In genomic region chr6:129871220-129871619, GRCh38 we compare ENCODE assay signal across 38 cellular contexts. TPM values are rescaled to one million over a fixed set of nuclear protein-coding genes. Genes with fewer than 3 reads are reported as not detected.
"Had no signal": no experiment of that assay in that cellular context is flagged by ENCODE, and none has a peak within 500 bp of the region (broad histone marks: within the 10 kb centered on the region; RNA-seq: fewer than 3 reads in every experiment).

No MANE protein-coding gene starts in this region.

- H3K36me3 Mint-ChIP-seq: activated CD4-positive, alpha-beta memory T cell treated with anti-CD3 and anti-CD28 coated beads for 36 hours; activated naive CD8-positive, alpha-beta T cell; brain had no signal

- ATAC-seq: activated naive CD8-positive, alpha-beta T cell treated with anti-CD3 and anti-CD28 coated beads, Interleukin-2, amount 50 U/mL, for 24 hours; activated T-cell treated with anti-CD3 and anti-CD28 coated beads, Interleukin-2, amount 50 U/mL, for 4 hours; K562; PC-3; Right ventricle myocardium inferior had no signal

- DNase-seq: activated B cell treated with CpG ODN at 0.5 μM for 24 hours; activated CD4-positive, alpha-beta memory T cell treated with anti-CD3 and anti-CD28 coated beads for 36 hours; activated CD4-positive, alpha-beta T cell treated with anti-CD3 and anti-CD28 coated beads for 4 hours; activated CD4-positive, alpha-beta T cell treated with anti-CD3 and anti-CD28 coated beads, Interleukin-2, amount 50 U/mL, for 1 hour; activated CD4-positive, CD25-positive, alpha-beta regulatory T cell treated with anti-CD3 and anti-CD28 coated beads, Interleukin-2, amount 50 U/mL, for 72 hours; activated CD8-positive, alpha-beta memory T cell treated with anti-CD3 and anti-CD28 coated beads, Interleukin-2, amount 50 U/mL, for 4 hours; activated gamma-delta T cell treated with Interleukin-2 at 50 U/mL for 16 hours; activated naive CD4-positive, alpha-beta T cell treated with anti-CD3 and anti-CD28 coated beads for 36 hours; activated naive CD8-positive, alpha-beta T cell treated with anti-CD3 and anti-CD28 coated beads, Interleukin-2, amount 50 U/mL, for 24 hours; activated T-cell treated with anti-CD3 and anti-CD28 coated beads for 4 hours; activated T-cell treated with anti-CD3 and anti-CD28 coated beads, Interleukin-2, amount 50 U/mL, for 4 hours; anterior cingulate cortex; caudate nucleus; cerebellar nuclear complex; NCI-H1048; NCI-H1105 treated with DMSO at 0.1 percent for 48 hours; NCI-H1436; NCI-H1694; NCI-H1930; NCI-H2171; NCI-H2227 treated with DMSO at 0.1 percent for 48 hours; NCI-H446; NCI-H510A treated with DMSO at 0.1 percent for 48 hours; NCI-H526 treated with DMSO at 0.1 percent for 48 hours; NCI-H774; PC-3; SIG-M5 had no signal

- H3K4me3 ChIP-seq: K562 had no signal

- H3K9me3 Mint-ChIP-seq: activated B cell treated with CpG ODN at 0.5 μM for 24 hours; activated CD4-positive, alpha-beta memory T cell treated with anti-CD3 and anti-CD28 coated beads for 36 hours; activated naive CD4-positive, alpha-beta T cell treated with anti-CD3 and anti-CD28 coated beads for 36 hours; activated naive CD8-positive, alpha-beta T cell treated with anti-CD3 and anti-CD28 coated beads, Interleukin-2, amount 50 U/mL, for 24 hours; activated T-cell treated with anti-CD3 and anti-CD28 coated beads, Interleukin-2, amount 50 U/mL, for 4 hours; activated T-helper 1 cell treated with anti-CD3 and anti-CD28 coated beads, Interleukin-12 subunit alpha, Interleukin-12 subunit beta, Interleukin-2, Interleukin-4 antibody, amounts not matched to agents 30 ng/mL and 10 ng/mL and 1 ng/mL, durations not matched to agents 14 hours and 24 hours and 36 hours; brain had no signal

- H3K4me3 Mint-ChIP-seq: activated B cell treated with CpG ODN at 0.5 μM for 24 hours; activated CD4-positive, alpha-beta memory T cell treated with anti-CD3 and anti-CD28 coated beads for 36 hours; activated naive CD4-positive, alpha-beta T cell treated with anti-CD3 and anti-CD28 coated beads for 36 hours; activated naive CD8-positive, alpha-beta T cell; activated naive CD8-positive, alpha-beta T cell treated with anti-CD3 and anti-CD28 coated beads, Interleukin-2, amount 50 U/mL, for 24 hours; activated T-cell treated with anti-CD3 and anti-CD28 coated beads, Interleukin-2, amount 50 U/mL, for 4 hours; activated T-helper 1 cell treated with anti-CD3 and anti-CD28 coated beads, Interleukin-12 subunit alpha, Interleukin-12 subunit beta, Interleukin-2, Interleukin-4 antibody, amounts not matched to agents 30 ng/mL and 10 ng/mL and 1 ng/mL, durations not matched to agents 14 hours and 24 hours and 36 hours; brain had no signal

- H3K27ac ChIP-seq: RWPE1 had no signal

- H3K27ac Mint-ChIP-seq: activated B cell treated with CpG ODN at 0.5 μM for 24 hours; activated CD4-positive, alpha-beta memory T cell treated with anti-CD3 and anti-CD28 coated beads for 36 hours; activated naive CD4-positive, alpha-beta T cell treated with anti-CD3 and anti-CD28 coated beads for 36 hours; activated naive CD8-positive, alpha-beta T cell; activated naive CD8-positive, alpha-beta T cell treated with anti-CD3 and anti-CD28 coated beads, Interleukin-2, amount 50 U/mL, for 24 hours; activated T-helper 1 cell treated with anti-CD3 and anti-CD28 coated beads, Interleukin-12 subunit alpha, Interleukin-12 subunit beta, Interleukin-2, Interleukin-4 antibody, amounts not matched to agents 30 ng/mL and 10 ng/mL and 1 ng/mL, durations not matched to agents 14 hours and 24 hours and 36 hours; brain had no signal

- H3K27me3 Mint-ChIP-seq: activated B cell treated with CpG ODN at 0.5 μM for 24 hours; activated CD4-positive, alpha-beta memory T cell treated with anti-CD3 and anti-CD28 coated beads for 36 hours; activated naive CD8-positive, alpha-beta T cell; activated naive CD8-positive, alpha-beta T cell treated with anti-CD3 and anti-CD28 coated beads, Interleukin-2, amount 50 U/mL, for 24 hours; brain had no signal

RNA-seq across cellular contexts. Expression of gene TMEM244, which starts 10.1 kb away (rescaled TPM):
- total RNA-seq: activated B cell treated with CpG ODN at 0.5 μM for 24 hours; activated CD4-positive, alpha-beta memory T cell treated with anti-CD3 and anti-CD28 coated beads for 36 hours; activated naive CD4-positive, alpha-beta T cell treated with anti-CD3 and anti-CD28 coated beads for 36 hours; activated T-cell treated with anti-CD3 and anti-CD28 coated beads, Interleukin-2, amount 50 U/mL, for 4 hours; activated T-helper 1 cell treated with anti-CD3 and anti-CD28 coated beads, Interleukin-12 subunit alpha, Interleukin-12 subunit beta, Interleukin-2, Interleukin-4 antibody, amounts not matched to agents 30 ng/mL and 10 ng/mL and 1 ng/mL, durations not matched to agents 14 hours and 24 hours and 36 hours; bronchial epithelial cell; K562; MCF 10A; PC-3; Right ventricle myocardium inferior; SK-MEL-5; T-helper 1 cell treated with Interleukin-12 subunit alpha and Interleukin-12 subunit beta and Interleukin-4 antibody, amounts not matched to agents 30 ng/mL and 1 ng/mL, for 36 hours; T-helper 2 cell treated with Interferon-gamma antibody and Interleukin-4, amounts not matched to agents 100 ng/mL and 5 ng/mL, for 36 hours had no signal
- polyA plus RNA-seq: K562 had no signal
